5 cellular contexts compared by ENCODE assay signal in the genomic region with DNA sequence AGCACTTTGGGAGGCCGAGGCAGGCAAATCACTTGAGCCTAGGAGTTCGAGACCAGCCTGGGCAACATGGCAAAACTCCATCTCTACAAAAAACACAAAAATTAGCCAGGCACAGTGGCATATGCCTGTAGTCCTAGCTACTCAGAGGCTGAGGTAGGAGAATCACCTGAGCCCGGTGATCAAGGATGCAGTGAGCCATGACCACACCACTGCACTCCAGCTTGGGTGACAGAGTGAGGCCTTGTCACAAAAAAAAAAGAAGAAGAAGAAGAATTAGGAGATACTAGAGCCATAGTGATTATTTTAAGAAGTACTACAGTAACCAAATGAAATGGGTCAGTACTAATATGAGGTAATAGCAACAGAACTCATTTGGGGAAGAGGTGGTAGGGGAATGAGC. TPM values are rescaled to one million over a fixed set of nuclear protein-coding genes. Genes with fewer than 3 reads are reported as not detected.
DNase-seq lines count a peak whose midpoint lies in the region; ATAC-seq, FAIRE-seq and TF ChIP-seq lines count a peak whose summit lies in the region.
"Not testable (repeated sequence)": the region's sequence is repeated elsewhere in the genome, so short reads cannot be mapped to it uniquely, and the experiment has no call there.

No MANE protein-coding gene starts in this region.

- H3K4me3 Mint-ChIP-seq in endothelial cell (ENCODE audit: unreplicated experiment); memory B cell; neural crest cell: not testable (repeated sequence)

- ATAC-seq in memory B cell (ENCODE audit: low read depth), result not testable (repeated sequence)

- not testable (repeated sequence) for H3K9me3 Mint-ChIP-seq in endothelial cell (ENCODE audit: unreplicated experiment); memory B cell; neural crest cell

- peaks cover 20% of the 10 kb centered on the region for H3K4me1 Mint-ChIP-seq in endothelial cell (ENCODE audit: unreplicated experiment)
- peaks cover 18% of the 10 kb centered on the region for H3K4me1 Mint-ChIP-seq in memory B cell
- peaks cover 18% of the 10 kb centered on the region for H3K4me1 Mint-ChIP-seq in neural crest cell

- not testable (repeated sequence) for TF ChIP-seq POLR2A in thyroid gland (IDR thresholded peaks at IDR 0.05)

- H3K27me3 Mint-ChIP-seq in endothelial cell (ENCODE audit: unreplicated experiment); memory B cell; neural crest cell (ENCODE audit: low read depth): not testable (repeated sequence)

- H3K9me3 ChIP-seq in thyroid gland, result not testable (repeated sequence)

- not testable (repeated sequence) for TF ChIP-seq CTCF in endothelial cell (IDR thresholded peaks at IDR 0.05; ENCODE audit: unreplicated experiment); neural crest cell (conservative IDR thresholded peaks at IDR 0.05); thyroid gland (IDR thresholded peaks at IDR 0.05)

- H3K36me3 Mint-ChIP-seq in endothelial cell (ENCODE audit: low read depth, unreplicated experiment); neural crest cell (ENCODE audit: low read depth): not testable (repeated sequence)
- H3K36me3 Mint-ChIP-seq in memory B cell, result peaks cover 16% of the 10 kb centered on the region

- not testable (repeated sequence) for H3K27me3 ChIP-seq in thyroid gland

- intact Hi-C loops in thyroid gland (cut with DNase I), result not testable (repeated sequence)

- 32 to 41% methylated on average over 3 of the region's 3 CpGs for WGBS in thyroid gland, 2 donors

- H3K27ac Mint-ChIP-seq in endothelial cell (ENCODE audit: unreplicated experiment) (peak overlapping the region; percentile 39), memory B cell (peak overlapping the region; percentile 42), neural crest cell (ENCODE audit: unreplicated experiment) (peak overlapping the region; percentile 19)

- not testable (repeated sequence) for H3K27ac ChIP-seq in thyroid gland

- H3K36me3 ChIP-seq in thyroid gland, result not testable (repeated sequence)

- H3K4me1 ChIP-seq in thyroid gland, result peaks cover 11 to 16% of the 10 kb centered on the region in 2 donors

- not testable (repeated sequence) for DNase-seq in HTR-8/SVneo (ENCODE audit: insufficient read length, low spot score); endothelial cell (ENCODE audit: low spot score); memory B cell (ENCODE audit: low spot score in 2 of 2); neural crest cell (ENCODE audit: low read depth, low spot score)
- DNase-seq in thyroid gland, result peak; percentile 61 to 65

- not testable (repeated sequence) for H3K4me3 ChIP-seq in thyroid gland (replicated peaks in 1 of 3)

- peak; percentile 55 for FAIRE-seq in HTR-8/SVneo (lab: Jason Lieb, UNC)

RNA-seq across cellular contexts. Expression of gene SIK2, which starts 56.2 kb away (rescaled TPM):
- total RNA-seq in endothelial cell (ENCODE audit: unreplicated experiment) (16.3 TPM), neural crest cell (21.8 and 24.7 TPM in 2 replicates), thyroid gland (10 to 100 TPM; 20.7 to 35.0 (median 26.8) TPM)
